23 cellular contexts compared by ENCODE assay signal in genomic region chr5:93331864-93332263, GRCh38.
"Had no signal": no experiment of that assay in that cellular context is flagged by ENCODE, and none has a peak within 500 bp of the region (broad histone marks: within the 10 kb centered on the region; RNA-seq: fewer than 3 reads in every experiment).

No MANE protein-coding gene starts in this region.

- H3K4me1 ChIP-seq: lower lobe of right lung, upper lobe of right lung had no signal

- ATAC-seq: activated CD4-positive, CD25-positive, alpha-beta regulatory T cell treated with anti-CD3 and anti-CD28 coated beads, Interleukin-2, amount 50 U/mL, for 24 hours; activated T-cell treated with anti-CD3 and anti-CD28 coated beads, Interleukin-2, amount 50 U/mL, for 72 hours; esophagus mucosa; left colon; lower lobe of right lung; mucosa of descending colon; SK-N-SH treated with all-trans-retinoic acid at 6 μM for 48 hours; stimulated activated naive B cell treated with anti-CD40 and anti-IgM and Interleukin-4, amounts not matched to agents 10 μg/mL and 1 μg/mL and 100 μg/mL, for 72 hours; upper lobe of right lung had no signal

- H3K4me3 ChIP-seq: hepatocyte, lower lobe of right lung, mucosa of descending colon, upper lobe of right lung had no signal

- H3K36me3 ChIP-seq: lower lobe of right lung, upper lobe of right lung had no signal

- H3K27ac ChIP-seq: hepatocyte, lower lobe of right lung, upper lobe of right lung had no signal

- H3K9me3 ChIP-seq: lower lobe of right lung, mucosa of descending colon, upper lobe of right lung had no signal

- DNase-seq: activated CD4-positive, alpha-beta memory T cell treated with anti-CD3 and anti-CD28 coated beads, Interleukin-2, amount 10 ng/mL, durations not matched to agents 7 days and 5 days; activated CD4-positive, alpha-beta T cell treated with anti-CD3 and anti-CD28 coated beads, Interleukin-2, amount 10 ng/mL, durations not matched to agents 24 days and 14 days; activated effector memory CD4-positive, alpha-beta T cell treated with Interleukin-2 at 50 U/mL for 16 hours; activated naive CD4-positive, alpha-beta T cell treated with anti-CD3 and anti-CD28 coated beads for 36 hours; activated naive CD8-positive, alpha-beta T cell treated with anti-CD3 and anti-CD28 coated beads, Interleukin-2, amount 10 ng/mL, durations not matched to agents 7 days and 5 days; activated T-cell treated with anti-CD3 and anti-CD28 coated beads, Interleukin-2, amount 50 U/mL, for 72 hours; amygdala; caudate nucleus; effector memory CD4-positive, alpha-beta T cell; left colon; lower lobe of right lung; mesendoderm; mucosa of descending colon; nephron progenitor cell; nucleus accumbens; stimulated activated CD4-positive, alpha-beta T cell treated with anti-CD3 and anti-CD28 coated beads, Interleukin-2, amount 100 ng/mL, for 48 hours; stimulated activated CD8-positive, alpha-beta memory T cell treated with anti-CD3 and anti-CD28 coated beads, Interleukin-4, amount 100 ng/mL, for 48 hours; stimulated activated naive B cell treated with anti-CD40 and anti-IgM and Interleukin-4, amounts not matched to agents 10 μg/mL and 1 μg/mL and 100 μg/mL, for 72 hours; upper lobe of right lung had no signal

- H3K27me3 ChIP-seq: hepatocyte, upper lobe of right lung had no signal
